Comparison of ENCODE assay signal across 18 cellular contexts in genomic region chr18:63232826-63233225, GRCh38.
DNase-seq lines count a peak whose midpoint lies in the region; ATAC-seq and TF ChIP-seq lines count a peak whose summit lies in the region.
"Had no signal": no experiment of that assay in that cellular context is flagged by ENCODE, and none has a peak within 500 bp of the region (broad histone marks: within the 10 kb centered on the region; RNA-seq: fewer than 3 reads in every experiment).

No MANE protein-coding gene starts in this region.

- peaks cover 0 to 48% (median 15%) of the 10 kb centered on the region in 4 donors for H3K4me1 ChIP-seq in tibial artery
- H3K4me1 ChIP-seq: colonic mucosa had no signal

- intact Hi-C loops in tibial artery (cut with DNase I; ENCODE audit: low total_unique reads), result no loop called here

- peaks cover 9 to 22% of the 10 kb centered on the region in 2 donors for H3K9me3 Mint-ChIP-seq in activated naive CD4-positive, alpha-beta T cell treated with anti-CD3 and anti-CD28 coated beads, Interleukin-2, amount 50 U/mL, for 72 hours
- H3K9me3 Mint-ChIP-seq in central memory CD8-positive, alpha-beta T cell, result no peaks in the 10 kb centered on the region
- H3K9me3 Mint-ChIP-seq: neural crest cell, type B pancreatic cell had no signal

- H3K4me3 ChIP-seq in tibial artery, result no peak overlapping the region
- H3K4me3 ChIP-seq: colonic mucosa, HAP-1, Peyer's patch had no signal

- H3K4me1 Mint-ChIP-seq in central memory CD8-positive, alpha-beta T cell, result peaks cover 72% of the 10 kb centered on the region

- no peaks in the 10 kb centered on the region for H3K9me3 ChIP-seq in tibial artery
- H3K9me3 ChIP-seq: colonic mucosa, HAP-1, Peyer's patch had no signal

- peak overlapping the region; percentile 31 to 33 for H3K27ac ChIP-seq in tibial artery
- H3K27ac ChIP-seq: colonic mucosa had no signal

- H3K36me3 Mint-ChIP-seq in activated naive CD4-positive, alpha-beta T cell treated with anti-CD3 and anti-CD28 coated beads, Interleukin-2, amount 50 U/mL, for 72 hours, result peaks cover 32 to 55% of the 10 kb centered on the region in 2 donors
- peaks cover 8% of the 10 kb centered on the region for H3K36me3 Mint-ChIP-seq in central memory CD8-positive, alpha-beta T cell (ENCODE audit: insufficient read depth)

- no peaks in the 10 kb centered on the region for H3K27me3 ChIP-seq in tibial artery
- H3K27me3 ChIP-seq: colonic mucosa, Peyer's patch had no signal

- no peak for DNase-seq in activated naive CD4-positive, alpha-beta T cell treated with anti-CD3 and anti-CD28 coated beads, Interleukin-2, amount 50 U/mL, for 72 hours (ENCODE audit: low spot score in 2 of 2)
- no peak for DNase-seq in activated naive CD4-positive, alpha-beta T cell treated with anti-CD3 and anti-CD28 coated beads, Interleukin-2, amount 50 U/mL, for 16 hours
- peak; percentile 22 for DNase-seq in NCI-H69 (lab: John Stamatoyannopoulos, UW)
- DNase-seq in central memory CD8-positive, alpha-beta T cell (ENCODE audit: low spot score in 2 of 2), result no peak
- no peak for DNase-seq in tibial artery
- DNase-seq in medulla oblongata (ENCODE audit: extremely low spot score), result no peak
- DNase-seq: activated B cell treated with CpG ODN at 0.5 μM for 24 hours; colonic mucosa; NCI-H1930; NK-92 treated with Interleukin-12 subunit alpha and Interleukin-12 subunit beta, amount 100 ng/mL, for 24 hours; Peyer's patch; stimulated activated naive CD4-positive, alpha-beta T cell; T1000 had no signal

- H3K27ac Mint-ChIP-seq in activated naive CD4-positive, alpha-beta T cell treated with anti-CD3 and anti-CD28 coated beads, Interleukin-2, amount 50 U/mL, for 72 hours, result peak overlapping the region; percentile 18 to 70
- H3K27ac Mint-ChIP-seq in central memory CD8-positive, alpha-beta T cell (ENCODE audit: low read depth), result peak overlapping the region; percentile 100
- H3K27ac Mint-ChIP-seq: type B pancreatic cell had no signal

- peak in 1 of 2 donors; percentile 23 for ATAC-seq in activated naive CD4-positive, alpha-beta T cell treated with anti-CD3 and anti-CD28 coated beads, Interleukin-2, amount 50 U/mL, for 72 hours
- ATAC-seq in central memory CD8-positive, alpha-beta T cell (replicated peaks; ENCODE audit: extremely low read depth, poor library complexity, severe bottlenecking), result no peak
- ATAC-seq in GM19035 (IDR thresholded peaks at IDR 0.05; ENCODE audit: unreplicated experiment), result no peak
- no peak for ATAC-seq in HG03565 (IDR thresholded peaks at IDR 0.05; ENCODE audit: unreplicated experiment)

- no peaks in the 10 kb centered on the region for H3K36me3 ChIP-seq in tibial artery
- H3K36me3 ChIP-seq: colonic mucosa, HAP-1, Peyer's patch had no signal

- H3K27me3 Mint-ChIP-seq in central memory CD8-positive, alpha-beta T cell, result no peaks in the 10 kb centered on the region
- H3K27me3 Mint-ChIP-seq: activated B cell treated with CpG ODN at 0.5 μM for 24 hours, type B pancreatic cell had no signal

- peak overlapping the region; percentile 23 for H3K4me3 Mint-ChIP-seq in central memory CD8-positive, alpha-beta T cell
- H3K4me3 Mint-ChIP-seq: activated B cell treated with CpG ODN at 0.5 μM for 24 hours, neural crest cell, type B pancreatic cell had no signal

- no peak for TF ChIP-seq CTCF in tibial artery (IDR thresholded peaks at IDR 0.05)
